Comparison of ENCODE assay signal across 17 cellular contexts in the genomic region with DNA sequence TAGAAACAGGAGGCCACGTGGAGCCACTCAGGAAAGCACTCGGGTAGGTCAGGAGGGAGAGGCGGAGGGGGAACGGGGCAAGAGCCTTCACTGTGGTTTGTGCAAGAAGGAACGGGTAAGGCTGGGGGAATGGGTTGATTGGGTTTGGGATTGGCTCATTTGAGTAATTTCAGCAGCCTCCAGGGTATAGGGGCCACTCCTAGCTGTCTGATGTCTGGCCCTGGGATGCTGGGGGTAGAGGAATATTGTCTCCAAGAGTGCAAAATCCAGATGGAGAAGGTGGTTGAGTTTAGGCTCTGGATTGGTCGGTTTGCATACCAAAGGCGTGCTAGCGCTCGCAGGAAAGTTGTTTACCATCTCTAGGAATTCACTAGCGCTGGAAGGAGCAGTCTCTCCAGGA. TPM values are rescaled to one million over a fixed set of nuclear protein-coding genes. Genes with fewer than 3 reads are reported as not detected.
"Had no signal": no experiment of that assay in that cellular context is flagged by ENCODE, and none has a peak within 500 bp of the region (broad histone marks: within the 10 kb centered on the region; RNA-seq: fewer than 3 reads in every experiment).

No MANE protein-coding gene starts in this region.

- FAIRE-seq: frontal cortex, keratinocyte, pancreas had no signal

- ATAC-seq: activated CD4-positive, CD25-positive, alpha-beta regulatory T cell treated with anti-CD3 and anti-CD28 coated beads, Interleukin-2, amount 50 U/mL, for 24 hours; lower lobe of right lung; natural killer cell; pancreas; stimulated activated naive B cell treated with anti-CD40 and anti-IgM and Interleukin-4, amounts not matched to agents 10 μg/mL and 1 μg/mL and 100 μg/mL, for 72 hours had no signal

- H3K4me3 ChIP-seq: lower lobe of right lung, pancreas, sigmoid colon, tibial artery had no signal

- H3K4me3 Mint-ChIP-seq: activated naive CD8-positive, alpha-beta T cell; natural killer cell; stimulated activated naive B cell treated with anti-CD40 and anti-IgM and Interleukin-4, amounts not matched to agents 10 μg/mL and 1 μg/mL and 100 μg/mL, for 72 hours; T-helper 1 cell treated with Interleukin-12 subunit alpha and Interleukin-12 subunit beta and Interleukin-4 antibody, amounts not matched to agents 30 μg/mL and 1 μg/mL, for 36 hours had no signal

- H3K36me3 Mint-ChIP-seq: activated naive CD8-positive, alpha-beta T cell; natural killer cell had no signal

- DNase-seq: hypothalamus; lower lobe of right lung; natural killer cell; pancreas; sigmoid colon; stimulated activated naive B cell treated with anti-CD40 and anti-IgM and Interleukin-4, amounts not matched to agents 10 μg/mL and 1 μg/mL and 100 μg/mL, for 72 hours; tibial artery had no signal

- H3K9me3 Mint-ChIP-seq: natural killer cell had no signal

- H3K4me1 Mint-ChIP-seq: stimulated activated naive B cell treated with anti-CD40 and anti-IgM and Interleukin-4, amounts not matched to agents 10 μg/mL and 1 μg/mL and 100 μg/mL, for 72 hours had no signal

- H3K27ac Mint-ChIP-seq: activated naive CD8-positive, alpha-beta T cell; natural killer cell; stimulated activated naive B cell treated with anti-CD40 and anti-IgM and Interleukin-4, amounts not matched to agents 10 μg/mL and 1 μg/mL and 100 μg/mL, for 72 hours; T-helper 1 cell treated with Interleukin-12 subunit alpha and Interleukin-12 subunit beta and Interleukin-4 antibody, amounts not matched to agents 30 μg/mL and 1 μg/mL, for 36 hours had no signal

RNA-seq across cellular contexts. Expression of a gene that starts 47.2 kb away (rescaled TPM):
- total RNA-seq: activated CD8-positive, alpha-beta memory T cell treated with anti-CD3 and anti-CD28 coated beads for 36 hours; dermis microvascular lymphatic vessel endothelial cell; epithelial cell of proximal tubule; fibroblast of lung; frontal cortex; lower lobe of right lung; natural killer cell; pancreas; pulmonary artery endothelial cell; sigmoid colon had no signal
